ENCODE assay signal across 9 cellular contexts in the genomic region with DNA sequence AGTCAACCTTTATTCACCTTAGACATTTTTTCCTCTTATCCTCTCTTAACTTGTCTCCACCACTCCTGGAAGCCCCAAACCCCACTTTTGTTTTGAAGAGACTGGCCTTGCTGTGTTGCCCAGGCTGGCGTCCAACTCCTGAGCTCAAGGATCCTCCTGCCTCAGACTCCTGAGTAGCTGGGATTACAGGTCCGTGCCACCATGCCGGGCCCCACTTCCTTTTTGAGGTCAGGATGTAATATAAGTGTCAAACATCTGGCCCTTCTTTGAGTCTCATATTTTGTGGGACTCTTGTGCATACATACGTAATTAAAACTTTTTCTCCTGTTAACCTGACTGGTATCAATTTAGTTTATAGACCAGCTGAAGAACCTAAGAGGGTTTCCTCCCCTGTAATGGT. TPM values are rescaled to one million over a fixed set of nuclear protein-coding genes. Genes with fewer than 3 reads are reported as not detected.
DNase-seq lines count a peak whose midpoint lies in the region; ATAC-seq, FAIRE-seq and TF ChIP-seq lines count a peak whose summit lies in the region.
"Had no signal": no experiment of that assay in that cellular context is flagged by ENCODE, and none has a peak within 500 bp of the region (broad histone marks: within the 10 kb centered on the region; RNA-seq: fewer than 3 reads in every experiment).

No MANE protein-coding gene starts in this region.

- H2AFZ ChIP-seq in GM12878 (ENCODE audit: control insufficient read depth, low read depth, low read length) (peak overlapping the region; percentile 26; the same call in 1 of the 2 replicates), smooth muscle cell (ENCODE audit: low read depth) (no peak overlapping the region)

- TF ChIP-seq CTCF in GM12878 (IDR thresholded peaks at IDR 0.05 in 2 of 3, conservative IDR thresholded peaks at IDR 0.05 in 1 of 3; ENCODE audit: control insufficient read depth in 2 of 3, extremely low read depth in 1 of 3, insufficient read depth in 1 of 3, low read depth in 3 of 3, low read length in 3 of 3) (no peak), smooth muscle cell (IDR thresholded peaks at IDR 0.05; ENCODE audit: borderline replicate concordance, insufficient read depth, poor library complexity, severe bottlenecking) (no peak)

- RAD21 ChIA-PET in GM12878 (lab: Charles Lee; ENCODE audit: unreplicated experiment) = interaction anchor here (2.4 to 5.1 kb wide), 4 partner anchors 50 to 134 kb away, joined by 7 to 107 read pairs (median 15); a partner anchor contains a TSS

- peak; percentile 16 for DNase-seq in NCI-H82 (lab: John Stamatoyannopoulos, UW)
- DNase-seq in NCI-H82 treated with DMSO at 0.1 percent for 48 hours (lab: John Stamatoyannopoulos, UW; ENCODE audit: unreplicated experiment) = no peak
- peak; percentile 27 for DNase-seq in NAMALWA (ENCODE audit: low spot score)
- DNase-seq in GM12878 (ENCODE audit: low read depth, low spot score) = no peak
- DNase-seq in smooth muscle cell (lab: John Stamatoyannopoulos, UW; ENCODE audit: unreplicated experiment) = no peak
- no peak for DNase-seq in HEK293T (ENCODE audit: extremely low spot score)
- no peak for DNase-seq in NCI-H526 treated with DMSO at 0.1 percent for 48 hours (lab: John Stamatoyannopoulos, UW)
- DNase-seq: effector CD4-positive, alpha-beta T cell had no signal

- ATAC-seq in GM12878 (no peak), HG03045 (IDR thresholded peaks at IDR 0.05; ENCODE audit: unreplicated experiment) (no peak)

- FAIRE-seq in GM12878 (lab: Jason Lieb, UNC) = peak; percentile 31

- CTCF ChIA-PET in GM12878 (lab: Yijun Ruan, JAX) (interaction anchor here (1.1 to 2.1 kb wide), 2 partner anchors 32 to 60 kb away, joined by 3 to 4 read pairs; no protein-coding TSS in a partner anchor), HEK293T (lab: Yijun Ruan, JAX) (interaction anchor here (0.6 to 1.3 kb wide), 2 partner anchors 134 to 151 kb away, joined by 4 to 7 read pairs; no protein-coding TSS in a partner anchor)

- H3K9me3 ChIP-seq in GM12878 (replicated peaks; ENCODE audit: control insufficient read depth, insufficient read depth, low read length) (no peaks in the 10 kb centered on the region), smooth muscle cell (replicated peaks; ENCODE audit: low read depth) (no peaks in the 10 kb centered on the region)

- TF ChIP-seq RAD21 in GM12878 (IDR thresholded peaks at IDR 0.05; ENCODE audit: insufficient read depth, low read depth, low read length) = no peak

- H3K36me3 ChIP-seq in GM12878 (ENCODE audit: control insufficient read depth in 2 of 2, insufficient read depth in 2 of 2, low read length in 1 of 2) (no peaks in the 10 kb centered on the region), smooth muscle cell (ENCODE audit: low read depth) (no peaks in the 10 kb centered on the region)

- H3K79me2 ChIP-seq in GM12878 (ENCODE audit: control insufficient read depth, insufficient read depth, low read length) (peaks cover 35% of the 10 kb centered on the region), smooth muscle cell (ENCODE audit: low read depth) (peaks cover 31% of the 10 kb centered on the region)

- intact Hi-C loops in GM12878 (cut with micrococcal nuclease; ENCODE audit: unreplicated experiment) = loop anchor here (5.0 to 10.0 kb wide), 2 partner anchors 141 to 168 kb away; a partner anchor contains a TSS

- peaks cover 5% of the 10 kb centered on the region for H3F3A ChIP-seq in smooth muscle cell (ENCODE audit: low read depth)

- TF ChIP-seq EP300 in GM12878 (IDR thresholded peaks at IDR 0.05; ENCODE audit: borderline replicate concordance in 1 of 2, control insufficient read depth in 1 of 2, low read depth in 2 of 2, low read length in 2 of 2) = no peak

- no peaks in the 10 kb centered on the region for H3K27me3 ChIP-seq in GM12878 (replicated peaks in 1 of 2; ENCODE audit: control insufficient read depth in 2 of 2, insufficient read depth in 2 of 2, low read length in 1 of 2)
- no peaks in the 10 kb centered on the region for H3K27me3 ChIP-seq in smooth muscle cell (ENCODE audit: low read depth)

- POLR2A ChIA-PET in GM12878 (lab: Charles Lee) = interaction anchor here (0.6 to 5.8 kb wide), 4 partner anchors 49 to 65 kb away, joined by 3 to 75 read pairs (median 30); a partner anchor contains a TSS
- POLR2A ChIA-PET in HEK293T (lab: Yijun Ruan, JAX) = interaction anchor here (1.8 to 4.5 kb wide), 4 partner anchors 10 to 165 kb away, joined by 8 to 93 read pairs (median 34); a partner anchor contains a TSS

- H3K27ac ChIP-seq in GM12878 (ENCODE audit: control insufficient read depth, insufficient read depth) (peak overlapping the region; percentile 86), smooth muscle cell (ENCODE audit: low read depth) (peak overlapping the region; percentile 91)

- peak overlapping the region; percentile 89 for H3K4me2 ChIP-seq in GM12878 (ENCODE audit: control insufficient read depth, insufficient read depth)
- H3K4me2 ChIP-seq in smooth muscle cell = peak overlapping the region; percentile 89

- H4K20me1 ChIP-seq in GM12878 (ENCODE audit: control insufficient read depth, insufficient read depth) (0 out of 2 replicates have a peak, but pooled peaks cover 6% of the 10 kb centered on the region), smooth muscle cell (ENCODE audit: low read depth) (peaks cover 29% of the 10 kb centered on the region)

- H3K4me1 ChIP-seq in GM12878 (ENCODE audit: control insufficient read depth, insufficient read depth, low read length) = peaks cover 7% of the 10 kb centered on the region; the same call in 1 of the 2 replicates
- H3K4me1 ChIP-seq in smooth muscle cell (ENCODE audit: low read depth) = peaks cover 21% of the 10 kb centered on the region

- SMC1A ChIA-PET in GM12878 (lab: Charles Lee; ENCODE audit: uncharacterized antibody, unreplicated experiment) = interaction anchor here (0.6 to 5.5 kb wide), 4 partner anchors 9 to 70 kb away, joined by 4 to 84 read pairs (median 20); a partner anchor contains a TSS

- H3K4me3 ChIP-seq in GM12878 (peak overlapping the region; percentile 66), smooth muscle cell (no peak overlapping the region)

- no peak for TF ChIP-seq POLR2A in GM12878 (IDR thresholded peaks at IDR 0.05; ENCODE audit: low read depth, low read length)

- 0% methylated on average over 4 of the region's 4 CpGs for WGBS in GM12878 (ENCODE audit: insufficient coverage, insufficient replicate concordance, low lambda C conversion rate, missing lambda C conversion rate)
- 87% methylated on average over 4 of the region's 4 CpGs for WGBS in smooth muscle cell (ENCODE audit: low lambda C conversion rate)

- peak overlapping the region; percentile 69 for H3K9ac ChIP-seq in GM12878 (ENCODE audit: control insufficient read depth, insufficient read depth, low read length)
- no peak overlapping the region for H3K9ac ChIP-seq in smooth muscle cell (ENCODE audit: low read depth)

- BruUV-seq in GM12878 (replicated peaks; lab: Mats Ljungman, UMichigan) = no TSS peak

- in situ Hi-C loops in GM12878 (cut with MboI) = no loop called here

TF ChIP-seq in GM12878, 131 proteins besides CTCF, POLR2A, EP300 and RAD21 (continues in another document):
- TF ChIP-seq ZNF24 (IDR thresholded peaks at IDR 0.05) (no peak), RUNX3 (IDR thresholded peaks at IDR 0.05; ENCODE audit: low read length) (peak; percentile 63), SPI1 (IDR thresholded peaks at IDR 0.05; ENCODE audit: borderline replicate concordance, insufficient read depth, low read depth, low read length) (peak; percentile 46)

TF ChIP-seq in HEK293T, 16 proteins besides CTCF, POLR2A, EP300 and RAD21:
- no peak for TF ChIP-seq NFRKB (IDR thresholded peaks at IDR 0.05)
- TF ChIP-seq L3MBTL2 (conservative IDR thresholded peaks at IDR 0.05) = no peak

RNA-seq across cellular contexts. Expression of a gene that starts 1.4 kb away (rescaled TPM):
- total RNA-seq in GM12878 (2013; cell fraction: nucleolus; rRNA removed) = 41.7 and 42.6 TPM in 2 replicates
- total RNA-seq in GM12878 (2014; rRNA removed) (11.5 and 13.5 TPM in 2 replicates), GM12878 (2014; rRNA removed; fragmentation: Illumina TruSeq; extraction: Trizol) (14.7 and 14.8 TPM in 2 replicates), GM12878 (2021) (16.2 and 18.6 TPM in 2 replicates), smooth muscle cell (14.0 and 17.1 TPM in 2 replicates)
- polyA plus RNA-seq in GM12878 (2011; ENCODE audit: low read depth) = 8.6 TPM
- polyA plus RNA-seq in GM12878 (2011; rRNA removed) (21.4 and 29.9 TPM in 2 replicates), GM12878 (2014; fragmentation: Illumina TruSeq; extraction: Trizol) (15.9 and 17.5 TPM in 2 replicates), GM12878 (2014; fragmentation: Nextera tagmentation; extraction: Ambion mirVana) (10 to 100 TPM in 1 of 2 experiments, 1 to 10 TPM in 1; 4.6 to 10.1 TPM), GM12878 (2014; rRNA removed) (8.9 and 13.4 TPM in 2 replicates), GM12878 (2016; fragmentation: Nextera tagmentation; extraction: Ambion mirVana) (1 to 10 TPM; 6.7 to 7.6 TPM), smooth muscle cell (3.7 and 4.4 TPM in 2 replicates)
- polyA plus RNA-seq in GM12878 (2011; cell fraction: cytosol; rRNA removed) = 6.5 and 9.4 TPM in 2 replicates
- polyA plus RNA-seq in GM12878 (2011; cell fraction: nucleus; rRNA removed) = 15.5 and 15.6 TPM in 2 replicates
- polyA plus RNA-seq in GM12878 (2012) = 15.3 and 19.9 TPM in 2 replicates
- 12.5 and 14.2 TPM in 2 replicates for polyA minus RNA-seq in GM12878 (2011; rRNA and poly(A)+ RNA removed)
- polyA minus RNA-seq in GM12878 (2011; cell fraction: cytosol; rRNA and poly(A)+ RNA removed) = 4.8 and 6.5 TPM in 2 replicates
- 8.1 and 15.1 TPM in 2 replicates for polyA minus RNA-seq in GM12878 (2011; cell fraction: nucleus; rRNA and poly(A)+ RNA removed)

RNA-seq across cellular contexts. Expression of a gene that starts 57.9 kb away (rescaled TPM):
- total RNA-seq in GM12878 (2013; cell fraction: nucleolus; rRNA removed) = 97.3 and 103 TPM in 2 replicates
- total RNA-seq in GM12878 (2014; rRNA removed) (83.1 and 106 TPM in 2 replicates), GM12878 (2014; rRNA removed; fragmentation: Illumina TruSeq; extraction: Trizol) (110 and 116 TPM in 2 replicates), GM12878 (2021) (73.6 and 75.0 TPM in 2 replicates), smooth muscle cell (56.7 and 67.8 TPM in 2 replicates)
- polyA plus RNA-seq in GM12878 (2011; ENCODE audit: low read depth) = 27.9 TPM
- polyA plus RNA-seq in GM12878 (2011; rRNA removed) (75.0 and 103 TPM in 2 replicates), GM12878 (2014; fragmentation: Illumina TruSeq; extraction: Trizol) (107 and 134 TPM in 2 replicates), GM12878 (2014; fragmentation: Nextera tagmentation; extraction: Ambion mirVana) (10 to 100 TPM; 59.6 to 75.5 TPM), GM12878 (2014; rRNA removed) (45.3 and 58.2 TPM in 2 replicates), GM12878 (2016; fragmentation: Nextera tagmentation; extraction: Ambion mirVana) (10 to 100 TPM; 87.3 to 92.8 TPM), smooth muscle cell (20.8 and 31.2 TPM in 2 replicates)
- polyA plus RNA-seq in GM12878 (2011; cell fraction: cytosol; rRNA removed) = 27.1 and 32.5 TPM in 2 replicates
- polyA plus RNA-seq in GM12878 (2011; cell fraction: nucleus; rRNA removed) = 26.5 and 33.9 TPM in 2 replicates
- polyA plus RNA-seq in GM12878 (2012) = 48.5 and 57.6 TPM in 2 replicates
- 49.9 and 71.1 TPM in 2 replicates for polyA minus RNA-seq in GM12878 (2011; rRNA and poly(A)+ RNA removed)
- 31.4 and 34.3 TPM in 2 replicates for polyA minus RNA-seq in GM12878 (2011; cell fraction: cytosol; rRNA and poly(A)+ RNA removed)
- 21.2 and 39.3 TPM in 2 replicates for polyA minus RNA-seq in GM12878 (2011; cell fraction: nucleus; rRNA and poly(A)+ RNA removed)

Comparison
In these comparisons a context has a peak if more than half of its experiments do, and no peak if none do; other contexts are left out.
1. DNase-seq: peak in NCI-H82 (single experiment) and NAMALWA (single experiment); none in NCI-H82 treated with DMSO at 0.1 percent for 48 hours (single experiment), GM12878 (single experiment), smooth muscle cell (single experiment), HEK293T (single experiment) and NCI-H526 treated with DMSO at 0.1 percent for 48 hours (single experiment).